In the genomic region with DNA sequence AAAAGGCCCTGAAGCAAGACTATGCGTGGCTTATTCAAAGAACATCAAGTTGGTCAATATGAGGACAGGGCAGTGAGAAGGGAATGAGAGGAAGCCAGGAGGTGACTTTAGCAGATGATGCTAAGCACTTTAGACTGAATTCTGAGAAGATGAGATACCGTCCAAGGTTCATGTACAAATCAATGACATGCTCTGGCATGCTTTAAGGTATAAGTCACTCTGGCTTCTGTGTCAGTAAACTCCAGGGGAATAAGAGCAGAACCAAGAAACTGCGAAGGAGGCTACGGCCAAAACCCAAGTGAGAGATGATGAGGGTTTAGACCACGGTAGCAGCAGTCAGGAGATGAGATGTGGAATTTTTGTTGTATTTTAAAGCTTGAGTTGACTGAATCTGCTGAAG, we compare ENCODE assay signal across 29 cellular contexts.
"Had no signal": no experiment of that assay in that cellular context is flagged by ENCODE, and none has a peak within 500 bp of the region (broad histone marks: within the 10 kb centered on the region; RNA-seq: fewer than 3 reads in every experiment).

No MANE protein-coding gene starts in this region.

- H3K9me3 ChIP-seq: ascending aorta, gastrocnemius medialis, heart right ventricle had no signal

- H3K36me3 ChIP-seq: ascending aorta, gastrocnemius medialis, heart right ventricle had no signal

- H3K4me3 ChIP-seq: ascending aorta, gastrocnemius medialis, heart right ventricle had no signal

- H3K4me1 ChIP-seq: ascending aorta, gastrocnemius medialis, heart right ventricle had no signal

- H3K27me3 ChIP-seq: ascending aorta, gastrocnemius medialis, heart right ventricle had no signal

- ATAC-seq: activated CD4-positive, alpha-beta T cell treated with anti-CD3 and anti-CD28 coated beads for 36 hours; activated CD8-positive, alpha-beta memory T cell treated with anti-CD3 and anti-CD28 coated beads, Interleukin-2, amount 10 ng/mL, durations not matched to agents 7 days and 5 days; activated CD8-positive, alpha-beta T cell treated with anti-CD3 and anti-CD28 coated beads, Interleukin-2, amount 10 ng/mL, durations not matched to agents 7 days and 5 days; activated naive CD4-positive, alpha-beta T cell treated with anti-CD3 and anti-CD28 coated beads, Interleukin-2, amount 50 U/mL, for 72 hours; activated T-cell treated with anti-CD3 and anti-CD28 coated beads, Interleukin-2, amount 50 U/mL, for 72 hours; effector memory CD8-positive, alpha-beta T cell; gastrocnemius medialis; heart right ventricle; T-helper 17 cell had no signal

- H3K27ac ChIP-seq: ascending aorta, epithelial cell of prostate, gastrocnemius medialis, heart right ventricle had no signal

- FAIRE-seq: colon had no signal

- DNase-seq: activated CD4-positive, alpha-beta memory T cell treated with anti-CD3 and anti-CD28 coated beads for 36 hours; activated CD4-positive, alpha-beta T cell treated with anti-CD3 and anti-CD28 coated beads for 36 hours; activated CD4-positive, alpha-beta T cell treated with anti-CD3 and anti-CD28 coated beads, Interleukin-2, amount 10 ng/mL, durations not matched to agents 24 days and 14 days; activated CD4-positive, CD25-positive, alpha-beta regulatory T cell; activated CD4-positive, CD25-positive, alpha-beta regulatory T cell treated with anti-CD3 and anti-CD28 coated beads, Interleukin-2, amount 50 U/mL, for 72 hours; activated CD8-positive, alpha-beta memory T cell treated with anti-CD3 and anti-CD28 coated beads, Interleukin-2, amount 10 ng/mL, durations not matched to agents 7 days and 5 days; activated CD8-positive, alpha-beta memory T cell treated with anti-CD3 and anti-CD28 coated beads, Interleukin-2, amount 50 U/mL, for 4 hours; activated CD8-positive, alpha-beta T cell treated with anti-CD3 and anti-CD28 coated beads, Interleukin-2, amount 10 ng/mL, durations not matched to agents 7 days and 5 days; activated gamma-delta T cell; activated naive CD4-positive, alpha-beta T cell; activated naive CD4-positive, alpha-beta T cell treated with anti-CD3 and anti-CD28 coated beads, Interleukin-2, amount 10 ng/mL, durations not matched to agents 7 days and 5 days; activated naive CD8-positive, alpha-beta T cell treated with anti-CD3 and anti-CD28 coated beads, Interleukin-2, amount 10 ng/mL, durations not matched to agents 7 days and 5 days; activated T-cell treated with anti-CD3 and anti-CD28 coated beads for 4 hours; activated T-cell treated with anti-CD3 and anti-CD28 coated beads, Interleukin-2, amount 50 U/mL, for 24 hours; activated T-cell treated with anti-CD3 and anti-CD28 coated beads, Interleukin-2, amount 50 U/mL, for 72 hours; caudate nucleus; cortex of kidney; dermis blood vessel endothelial cell; effector CD4-positive, alpha-beta T cell; effector memory CD8-positive, alpha-beta T cell; gastrocnemius medialis; heart right ventricle; T-helper 1 cell; T-helper 17 cell; T1000 had no signal
